In the genomic region with DNA sequence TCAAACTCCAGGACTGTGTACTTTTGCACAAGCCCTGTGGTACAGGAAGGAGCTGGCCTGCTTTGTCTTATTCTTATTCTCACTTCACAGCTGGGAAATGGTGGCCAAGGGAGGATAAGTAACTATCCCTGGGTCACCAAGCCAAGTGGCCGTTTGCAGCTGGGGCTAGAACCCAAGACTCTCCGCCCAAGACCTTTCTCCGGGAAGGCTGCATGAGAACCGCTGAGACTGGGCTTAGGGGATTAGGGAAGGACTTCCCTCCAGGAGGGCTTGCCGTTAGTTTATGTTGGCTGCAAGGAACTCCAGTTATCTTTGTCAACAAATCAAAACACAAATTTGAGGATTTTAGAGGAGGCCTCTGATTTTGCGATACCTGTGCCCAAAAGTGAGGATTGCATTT, we compare ENCODE assay signal across 21 cellular contexts.
"Had no signal": no experiment of that assay in that cellular context is flagged by ENCODE, and none has a peak within 500 bp of the region (broad histone marks: within the 10 kb centered on the region; RNA-seq: fewer than 3 reads in every experiment).

No MANE protein-coding gene starts in this region.

- H3K27ac Mint-ChIP-seq: dendritic cell treated with granulocyte-macrophage colony-stimulating factor and Interleukin-4, amounts not matched to agents 40 ng/mL and 50 ng/mL, for 4 days; effector memory CD8-positive, alpha-beta T cell; endodermal cell had no signal

- ATAC-seq: effector memory CD8-positive, alpha-beta T cell; esophagus mucosa; foreskin keratinocyte; gastrocnemius medialis; gastroesophageal sphincter; heart left ventricle had no signal

- H3K4me3 Mint-ChIP-seq: dendritic cell treated with granulocyte-macrophage colony-stimulating factor and Interleukin-4, amounts not matched to agents 40 ng/mL and 50 ng/mL, for 4 days; effector memory CD8-positive, alpha-beta T cell; endodermal cell had no signal

- H3K9me3 Mint-ChIP-seq: effector memory CD8-positive, alpha-beta T cell; endodermal cell had no signal

- DNase-seq: colonic mucosa; cortex of kidney; dermis blood vessel endothelial cell; dorsolateral prefrontal cortex; effector CD4-positive, alpha-beta T cell; effector CD8-positive, alpha-beta T cell; effector memory CD4-positive, alpha-beta T cell; effector memory CD8-positive, alpha-beta T cell; endodermal cell; erythroblast; esophagus squamous epithelium; foreskin fibroblast; foreskin keratinocyte; foreskin melanocyte; gastrocnemius medialis; glutamatergic neuron; head of caudate nucleus had no signal
